ENCODE assay signal across 1 cellular context in genomic region chr11:70551323-70552166, GRCh38.
TF ChIP-seq lines count a peak whose summit lies in the region.

No MANE protein-coding gene starts in this region.

TF ChIP-seq in SK-N-SH treated with all-trans-retinoic acid at 6 μM for 48 hours, 23 proteins besides CTCF, POLR2A, EP300 and RAD21 (continued from another document):
- TF ChIP-seq ZC3H10 (CRISPR knock-in tag; IDR thresholded peaks at IDR 0.05) (no peak), OSR1 (CRISPR knock-in tag; IDR thresholded peaks at IDR 0.05) (no peak), TSHZ2 (CRISPR knock-in tag; IDR thresholded peaks at IDR 0.05) (no peak), BACH2 (CRISPR knock-in tag; IDR thresholded peaks at IDR 0.05; ENCODE audit: borderline replicate concordance) (no peak)
- TF ChIP-seq, protein P1, sequence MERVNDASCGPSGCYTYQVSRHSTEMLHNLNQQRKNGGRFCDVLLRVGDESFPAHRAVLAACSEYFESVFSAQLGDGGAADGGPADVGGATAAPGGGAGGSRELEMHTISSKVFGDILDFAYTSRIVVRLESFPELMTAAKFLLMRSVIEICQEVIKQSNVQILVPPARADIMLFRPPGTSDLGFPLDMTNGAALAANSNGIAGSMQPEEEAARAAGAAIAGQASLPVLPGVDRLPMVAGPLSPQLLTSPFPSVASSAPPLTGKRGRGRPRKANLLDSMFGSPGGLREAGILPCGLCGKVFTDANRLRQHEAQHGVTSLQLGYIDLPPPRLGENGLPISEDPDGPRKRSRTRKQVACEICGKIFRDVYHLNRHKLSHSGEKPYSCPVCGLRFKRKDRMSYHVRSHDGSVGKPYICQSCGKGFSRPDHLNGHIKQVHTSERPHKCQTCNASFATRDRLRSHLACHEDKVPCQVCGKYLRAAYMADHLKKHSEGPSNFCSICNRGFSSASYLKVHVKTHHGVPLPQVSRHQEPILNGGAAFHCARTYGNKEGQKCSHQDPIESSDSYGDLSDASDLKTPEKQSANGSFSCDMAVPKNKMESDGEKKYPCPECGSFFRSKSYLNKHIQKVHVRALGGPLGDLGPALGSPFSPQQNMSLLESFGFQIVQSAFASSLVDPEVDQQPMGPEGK (CRISPR knock-in tag; IDR thresholded peaks at IDR 0.05; ENCODE audit: borderline replicate concordance): no peak
